17 cellular contexts compared by ENCODE assay signal in the genomic region with DNA sequence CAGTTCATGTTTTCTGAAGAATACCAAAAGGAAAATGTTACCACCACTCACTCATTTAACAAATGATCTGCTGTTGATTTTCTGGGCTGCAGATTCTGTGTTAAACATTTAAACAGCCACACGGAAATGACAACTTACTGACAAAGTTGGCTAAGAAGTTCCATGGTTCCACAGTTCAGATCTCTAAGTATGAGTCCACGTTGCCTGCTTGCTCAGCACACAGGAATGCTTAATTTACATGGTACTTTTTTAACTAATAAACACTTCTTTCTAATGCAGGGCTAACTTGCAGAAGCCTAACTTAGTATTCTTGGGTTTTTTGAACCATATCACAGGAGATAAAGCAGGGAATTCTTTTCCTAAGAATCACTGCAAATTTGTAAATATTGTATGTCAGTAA. TPM values are rescaled to one million over a fixed set of nuclear protein-coding genes. Genes with fewer than 3 reads are reported as not detected.
DNase-seq lines count a peak whose midpoint lies in the region; ATAC-seq and TF ChIP-seq lines count a peak whose summit lies in the region.
"Had no signal": no experiment of that assay in that cellular context is flagged by ENCODE, and none has a peak within 500 bp of the region (broad histone marks: within the 10 kb centered on the region; RNA-seq: fewer than 3 reads in every experiment).

No MANE protein-coding gene starts in this region.

- no peak overlapping the region for H4K5ac ChIP-seq in IMR-90 (ENCODE audit: low read depth, low read length)

- POLR2A ChIA-PET in IMR-90 (lab: Charles Lee; ENCODE audit: unreplicated experiment): no interaction called here

- no peaks in the 10 kb centered on the region for H3K9me3 ChIP-seq in CD4-positive, CD25-positive, alpha-beta regulatory T cell (ENCODE audit: control insufficient read depth in 2 of 2, low read length in 2 of 2)
- H3K9me3 ChIP-seq in IMR-90 (ENCODE audit: control insufficient read depth, insufficient read depth, low read length) (peaks cover 6% of the 10 kb centered on the region; the same call in 1 of the 2 replicates), mammary epithelial cell (replicated peaks; ENCODE audit: insufficient read depth, low read length) (no peaks in the 10 kb centered on the region)

- TF ChIP-seq POLR2A in IMR-90 (IDR thresholded peaks at IDR 0.05; ENCODE audit: low read depth, low read length) (no peak), erythroblast (IDR thresholded peaks at IDR 0.05; ENCODE audit: low read length) (no peak)

- H4K8ac ChIP-seq in IMR-90 (ENCODE audit: low read depth in 2 of 2, low read length in 2 of 2): peak overlapping the region in 1 of 2 experiments; percentile 53; a peak in 2 of 4 replicates

- peaks cover 5% of the 10 kb centered on the region for H3K27me3 ChIP-seq in CD4-positive, CD25-positive, alpha-beta regulatory T cell (ENCODE audit: control insufficient read depth, insufficient read depth, low read length)
- H3K27me3 ChIP-seq in IMR-90 (ENCODE audit: control insufficient read depth, insufficient read depth, low read length): no peaks in the 10 kb centered on the region
- no peaks in the 10 kb centered on the region for H3K27me3 ChIP-seq in mammary epithelial cell (ENCODE audit: insufficient read depth, low read length)
- H3K27me3 ChIP-seq: dorsolateral prefrontal cortex had no signal

- peak overlapping the region; percentile 60; the same call in 1 of the 2 replicates for H3K4ac ChIP-seq in IMR-90 (ENCODE audit: low read depth, low read length)

- WGBS in IMR-90 (ENCODE audit: extremely low coverage in 2 of 2, insufficient read length in 1 of 2), 2 experiments: no CpG with 5 or more reads among the region's 2 CpGs
- 38% methylated on average over 2 of the region's 2 CpGs for WGBS in mammary epithelial cell (ENCODE audit: low coverage, missing lambda C conversion rate)

- intact Hi-C loops in IMR-90 (cut with micrococcal nuclease) (loop anchor here (2.0 kb wide), 1 partner anchor 110 kb away; no protein-coding TSS in a partner anchor), mammary epithelial cell (cut with micrococcal nuclease) (loop anchor here (1.0 to 2.0 kb wide), 2 partner anchors 14 to 32 kb away; no protein-coding TSS in a partner anchor)

- H3K36me3 ChIP-seq in CD4-positive, CD25-positive, alpha-beta regulatory T cell (ENCODE audit: control insufficient read depth, insufficient read depth, low read length): no peaks in the 10 kb centered on the region
- H3K36me3 ChIP-seq in IMR-90 (ENCODE audit: control insufficient read depth, insufficient read depth, low read length): no peaks in the 10 kb centered on the region
- no peaks in the 10 kb centered on the region for H3K36me3 ChIP-seq in mammary epithelial cell (ENCODE audit: insufficient read depth, low read length)
- H3K36me3 ChIP-seq: BLaER1 treated with 17β-estradiol and CSF1 and Interleukin-3, amounts not matched to agents 10 nM and 100 nM had no signal

- DNase-seq in CD4-positive, CD25-positive, alpha-beta regulatory T cell: no peak
- peak; percentile 87 for DNase-seq in IMR-90
- no peak for DNase-seq in mammary epithelial cell
- DNase-seq in iris pigment epithelial cell (ENCODE audit: low read depth): peak; percentile 85
- no peak for DNase-seq in coronary artery (ENCODE audit: low spot score)
- no peak for DNase-seq in T-helper 9 cell
- no peak for DNase-seq in erythroblast (lab: John Stamatoyannopoulos, UW)
- no peak for DNase-seq in cerebellum (ENCODE audit: low spot score)
- DNase-seq: activated naive CD4-positive, alpha-beta T cell treated with anti-CD3 and anti-CD28 coated beads, Interleukin-2, amount 10 ng/mL, durations not matched to agents 7 days and 5 days; dorsolateral prefrontal cortex; NCI-H2107; stimulated activated CD4-positive, alpha-beta T cell treated with anti-CD3 and anti-CD28 coated beads, Interleukin-1b, Interleukin-23, amount 100 ng/mL, for 48 hours; SW 1271 had no signal

- H2BK20ac ChIP-seq in IMR-90 (ENCODE audit: low read depth, low read length): 0 out of 2 replicates have a peak overlapping the region, but pooled peaks have one; percentile 56

- H4K20me1 ChIP-seq in IMR-90 (ENCODE audit: insufficient read depth, low read length) (no peaks in the 10 kb centered on the region), mammary epithelial cell (ENCODE audit: insufficient read depth, low read length) (no peaks in the 10 kb centered on the region)
- H4K20me1 ChIP-seq: BLaER1 treated with 17β-estradiol and CSF1 and Interleukin-3, amounts not matched to agents 10 nM and 100 nM had no signal

- BruUV-seq in IMR-90 (replicated peaks; lab: Mats Ljungman, UMichigan) (no TSS peak), mammary epithelial cell (replicated peaks; lab: Mats Ljungman, UMichigan) (no TSS peak)

- peaks cover 0 to 4% of the 10 kb centered on the region in 2 experiments; a peak in 1 of 4 replicates for H3K79me1 ChIP-seq in IMR-90 (ENCODE audit: low read depth in 1 of 2, low read length in 2 of 2)

- H2AK5ac ChIP-seq in IMR-90 (ENCODE audit: low read depth, low read length): no peak overlapping the region

- no peak for TF ChIP-seq RAD21 in IMR-90 (IDR thresholded peaks at IDR 0.05; ENCODE audit: low read length)

- no peak overlapping the region for H3K23ac ChIP-seq in IMR-90 (ENCODE audit: low read depth, low read length)

- H4K91ac ChIP-seq in IMR-90 (ENCODE audit: insufficient read depth, low read depth, low read length): no peak overlapping the region

- peak overlapping the region in 1 of 4 donors; percentile 43 for H3K4me3 Mint-ChIP-seq in CD4-positive, CD25-positive, alpha-beta regulatory T cell
- H3K4me3 Mint-ChIP-seq: activated naive CD4-positive, alpha-beta T cell treated with anti-CD3 and anti-CD28 coated beads, Interleukin-2, amount 10 ng/mL, durations not matched to agents 7 days and 5 days; memory B cell; stimulated activated effector memory CD8-positive, alpha-beta T cell treated with anti-CD3 and anti-CD28 coated beads, Interleukin-12 subunit alpha, Interleukin-12 subunit beta, amount 100 ng/mL, for 72 hours had no signal

- H3K27ac ChIP-seq in CD4-positive, CD25-positive, alpha-beta regulatory T cell (ENCODE audit: insufficient read depth, low read length, poor library complexity, severe bottlenecking): peak overlapping the region; percentile 29
- H3K27ac ChIP-seq in IMR-90 (ENCODE audit: insufficient read depth, low read length) (peak overlapping the region; percentile 94; the same call in 1 of the 2 replicates), mammary epithelial cell (ENCODE audit: insufficient read depth, low read depth, low read length) (no peak overlapping the region), coronary artery (no peak overlapping the region)
- H3K27ac ChIP-seq: BLaER1 treated with 17β-estradiol and CSF1 and Interleukin-3, amounts not matched to agents 10 nM and 100 nM; dorsolateral prefrontal cortex; parathyroid adenoma had no signal

- dilution Hi-C loops in IMR-90 (cut with HindIII; ENCODE audit: low sequenced_read_pairs, unreplicated experiment): no loop called here
- dilution Hi-C loops in mammary epithelial cell (cut with HindIII; ENCODE audit: low sequenced_read_pairs): no loop called here

- H3K18ac ChIP-seq in IMR-90 (ENCODE audit: low read depth, low read length): no peak overlapping the region; the same call in 1 of the 2 replicates

- ATAC-seq in CD4-positive, CD25-positive, alpha-beta regulatory T cell (ENCODE audit: low read depth in 2 of 2): no peak
- ATAC-seq in IMR-90 (ENCODE audit: low read depth): peak; percentile 83
- ATAC-seq: stimulated activated effector memory CD8-positive, alpha-beta T cell treated with anti-CD3 and anti-CD28 coated beads, Interleukin-12 subunit alpha, Interleukin-12 subunit beta, amount 100 ng/mL, for 72 hours had no signal

- TF ChIP-seq CTCF in IMR-90 (conservative IDR thresholded peaks at IDR 0.05; ENCODE audit: low read depth, low read length) (no peak), mammary epithelial cell (conservative IDR thresholded peaks at IDR 0.05 in 1 of 2, IDR thresholded peaks at IDR 0.05 in 1 of 2; ENCODE audit: extremely low read depth in 1 of 2, insufficient read depth in 1 of 2, low read depth in 1 of 2, low read length in 2 of 2) (no peak), coronary artery (IDR thresholded peaks at IDR 0.05) (no peak)

- H2BK5ac ChIP-seq in IMR-90 (ENCODE audit: low read depth, low read length, poor library complexity, severe bottlenecking): peak overlapping the region; percentile 92

- H2AFZ ChIP-seq in IMR-90 (replicated peaks; ENCODE audit: low read length, poor library complexity) (no peak overlapping the region), mammary epithelial cell (ENCODE audit: low read depth, low read length) (peak overlapping the region; percentile 58)
- H2AFZ ChIP-seq: parathyroid adenoma had no signal

- peaks cover 33 to 57% (median 42%) of the 10 kb centered on the region in 4 donors for H3K4me1 Mint-ChIP-seq in CD4-positive, CD25-positive, alpha-beta regulatory T cell
- H3K4me1 Mint-ChIP-seq: memory B cell had no signal

- H3K9me3 Mint-ChIP-seq in CD4-positive, CD25-positive, alpha-beta regulatory T cell: peaks cover 0 to 7% (median under 1%) of the 10 kb centered on the region in 7 donors
- H3K9me3 Mint-ChIP-seq: memory B cell; stimulated activated effector memory CD8-positive, alpha-beta T cell treated with anti-CD3 and anti-CD28 coated beads, Interleukin-12 subunit alpha, Interleukin-12 subunit beta, amount 100 ng/mL, for 72 hours had no signal

- H3K27ac Mint-ChIP-seq in CD4-positive, CD25-positive, alpha-beta regulatory T cell: peak overlapping the region in 2 of 3 donors; percentile 38 to 91
- H3K27ac Mint-ChIP-seq: activated naive CD4-positive, alpha-beta T cell treated with anti-CD3 and anti-CD28 coated beads, Interleukin-2, amount 10 ng/mL, durations not matched to agents 7 days and 5 days; memory B cell; stimulated activated effector memory CD8-positive, alpha-beta T cell treated with anti-CD3 and anti-CD28 coated beads, Interleukin-12 subunit alpha, Interleukin-12 subunit beta, amount 100 ng/mL, for 72 hours had no signal

- H3K14ac ChIP-seq in IMR-90 (replicated peaks; ENCODE audit: low read depth, low read length): no peak overlapping the region

- H3K27me3 Mint-ChIP-seq in CD4-positive, CD25-positive, alpha-beta regulatory T cell: peaks cover 21% of the 10 kb centered on the region

- peak overlapping the region; percentile 98 for H2BK120ac ChIP-seq in IMR-90 (ENCODE audit: low read depth, low read length)

- no peak overlapping the region for H2AK9ac ChIP-seq in IMR-90 (replicated peaks; ENCODE audit: low read depth, low read length, poor library complexity)

- peaks cover 47% of the 10 kb centered on the region for H3K4me1 ChIP-seq in CD4-positive, CD25-positive, alpha-beta regulatory T cell (ENCODE audit: control insufficient read depth, insufficient read depth, low read length, poor library complexity, severe bottlenecking)
- H3K4me1 ChIP-seq in IMR-90 (ENCODE audit: control insufficient read depth, insufficient read depth, low read length) (peaks cover 18% of the 10 kb centered on the region), mammary epithelial cell (ENCODE audit: insufficient read depth, low read length) (peaks cover 20% of the 10 kb centered on the region)
- H3K4me1 ChIP-seq: parathyroid adenoma had no signal

- H3K4me3 ChIP-seq in CD4-positive, CD25-positive, alpha-beta regulatory T cell (ENCODE audit: low read depth, low read length): no peak overlapping the region
- H3K4me3 ChIP-seq in IMR-90 (ENCODE audit: insufficient read depth, low read depth, low read length) (no peak overlapping the region), mammary epithelial cell (replicated peaks in 1 of 3; ENCODE audit: insufficient read depth in 1 of 3, low read depth in 2 of 3, low read length in 3 of 3) (no peak overlapping the region), coronary artery (no peak overlapping the region)
- H3K4me3 ChIP-seq: BLaER1 treated with 17β-estradiol and CSF1 and Interleukin-3, amounts not matched to agents 10 nM and 100 nM; dorsolateral prefrontal cortex had no signal

- peaks cover 3% of the 10 kb centered on the region for H3K36me3 Mint-ChIP-seq in CD4-positive, CD25-positive, alpha-beta regulatory T cell
- H3K36me3 Mint-ChIP-seq: memory B cell had no signal

- 0 out of 2 replicates have a peak overlapping the region, but pooled peaks have one; percentile 57 for H3K56ac ChIP-seq in IMR-90 (ENCODE audit: extremely low read depth, insufficient read depth, low read length)

- H3K9me1 ChIP-seq in IMR-90 (ENCODE audit: insufficient read depth, low read length): peaks cover 14% of the 10 kb centered on the region; the same call in 1 of the 2 replicates

- no peak overlapping the region for H2BK15ac ChIP-seq in IMR-90 (ENCODE audit: low read depth, low read length)

- H3K4me2 ChIP-seq in IMR-90 (ENCODE audit: low read depth, low read length) (peak overlapping the region; percentile 48; the same call in 1 of the 2 replicates), mammary epithelial cell (ENCODE audit: insufficient read depth, low read depth, low read length) (no peak overlapping the region)
- H3K4me2 ChIP-seq: BLaER1 treated with 17β-estradiol and CSF1 and Interleukin-3, amounts not matched to agents 10 nM and 100 nM had no signal

- no peaks in the 10 kb centered on the region for H3K79me2 ChIP-seq in mammary epithelial cell (ENCODE audit: insufficient read depth, low read length)
- H3K79me2 ChIP-seq: parathyroid adenoma had no signal

- H3K9ac ChIP-seq in IMR-90 (ENCODE audit: low read depth, low read length): no peak overlapping the region
- H3K9ac ChIP-seq in mammary epithelial cell (ENCODE audit: insufficient read depth, low read length): no peak overlapping the region
- H3K9ac ChIP-seq: BLaER1 treated with 17β-estradiol and CSF1 and Interleukin-3, amounts not matched to agents 10 nM and 100 nM; parathyroid adenoma had no signal

- in situ Hi-C loops in IMR-90 (cut with MboI; ENCODE audit: low sequenced_read_pairs): no loop called here
- in situ Hi-C loops in mammary epithelial cell (cut with MboI; ENCODE audit: low sequenced_read_pairs in 2 of 2): no loop called here

- CTCF ChIA-PET in IMR-90 (lab: Yijun Ruan, JAX) (no interaction called here), mammary epithelial cell (lab: Charles Lee; ENCODE audit: low non-redundant PET) (no interaction called here)

RNA-seq across cellular contexts. Expression of a gene that starts 34.7 kb away (rescaled TPM):
- total RNA-seq in CD4-positive, CD25-positive, alpha-beta regulatory T cell: 23.1 TPM
- polyA plus RNA-seq in CD4-positive, CD25-positive, alpha-beta regulatory T cell: 100 to 1,000 TPM in 1 of 4 donors, 10 to 100 TPM in 3; 56.7 to 138 (median 84.7) TPM
- 24.7 and 33.6 TPM in 2 replicates for total RNA-seq in IMR-90 (2012; rRNA removed)
- 58.5 and 59.4 TPM in 2 replicates for polyA plus RNA-seq in IMR-90 (2012; rRNA removed)
- polyA plus RNA-seq in IMR-90 (2012; cell fraction: cytosol; rRNA removed): 23.6 and 49.1 TPM in 2 replicates
- polyA plus RNA-seq in IMR-90 (2012; cell fraction: nucleus; rRNA removed; ENCODE audit: low replicate concordance): 12.4 and 18.8 TPM in 2 replicates
- total RNA-seq in mammary epithelial cell: 1 to 10 TPM in 1 of 2 donors, under 1 TPM in 1; 0.49 to 2.8 TPM
- 4.2 TPM for polyA plus RNA-seq in mammary epithelial cell
- 2.6 TPM for polyA minus RNA-seq in mammary epithelial cell
- 0.45 TPM for total RNA-seq in cerebellum

Comparison
In these comparisons a context has a peak if more than half of its experiments do, and no peak if none do; other contexts are left out.
1. DNase-seq: peak in IMR-90 (single experiment) and iris pigment epithelial cell (single experiment); none in CD4-positive, CD25-positive, alpha-beta regulatory T cell (0 of 3), mammary epithelial cell (single experiment), coronary artery (single experiment), T-helper 9 cell (single experiment), erythroblast (0 of 2) and cerebellum (single experiment).
2. H3K27ac ChIP-seq: peak in CD4-positive, CD25-positive, alpha-beta regulatory T cell (single experiment) and IMR-90 (single experiment); none in mammary epithelial cell (single experiment) and coronary artery (0 of 2).